8 cellular contexts compared by ENCODE assay signal in the genomic region with DNA sequence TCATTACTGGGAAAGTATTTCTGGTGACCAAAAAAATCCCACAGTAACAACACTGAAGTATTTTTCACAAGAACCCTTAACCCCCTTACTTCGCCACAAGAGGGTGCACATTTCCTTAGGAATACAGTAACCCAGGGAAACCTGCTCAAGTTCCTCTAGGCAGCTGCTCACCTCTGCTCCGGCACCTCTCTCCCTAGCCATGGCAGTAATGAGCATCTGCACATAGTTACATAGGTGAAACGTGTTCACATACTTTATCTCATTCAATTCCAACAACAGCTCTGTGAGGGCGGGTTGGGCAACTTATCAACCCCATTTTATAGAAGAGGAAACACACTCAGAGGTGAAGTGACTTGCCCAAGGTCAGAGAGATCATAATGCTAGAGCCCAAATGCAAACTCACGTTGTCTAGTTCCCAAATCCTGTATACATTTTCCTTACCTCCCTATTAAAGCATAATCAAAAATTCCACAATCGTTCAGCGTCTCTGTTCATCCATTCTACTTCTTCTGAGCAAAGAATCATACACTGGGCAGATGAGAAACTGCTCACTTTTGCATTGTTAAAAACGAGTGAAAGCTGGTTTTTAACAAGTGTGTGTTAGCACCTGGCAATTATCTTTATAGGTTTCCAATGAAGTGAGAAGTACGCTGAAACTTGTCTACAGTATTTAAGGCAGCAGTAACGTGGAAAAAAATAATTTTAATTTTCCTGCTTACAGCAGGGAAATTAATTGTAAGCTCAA.
DNase-seq lines count a peak whose midpoint lies in the region; ATAC-seq and TF ChIP-seq lines count a peak whose summit lies in the region.

No MANE protein-coding gene starts in this region.

- H4K91ac ChIP-seq in trophoblast cell (ENCODE audit: low read depth, low read length): no peak overlapping the region

- no peak overlapping the region for H3K23ac ChIP-seq in trophoblast cell (ENCODE audit: low read length)

- H4K8ac ChIP-seq in trophoblast cell (ENCODE audit: low read depth, low read length): no peak overlapping the region

- H3K36me3 ChIP-seq in trophoblast cell (ENCODE audit: control insufficient read depth in 1 of 2, insufficient read depth in 2 of 2, low read length in 2 of 2): peaks cover 0 to 3% of the 10 kb centered on the region in 2 experiments

- no peak overlapping the region for H2BK120ac ChIP-seq in trophoblast cell (ENCODE audit: insufficient read depth, low read length, poor library complexity)

- H3K4me2 ChIP-seq in trophoblast cell (ENCODE audit: low read length): no peak overlapping the region

- no peak overlapping the region for H3K4me3 Mint-ChIP-seq in T-helper 2 cell treated with Interferon-gamma antibody and Interleukin-4, amounts not matched to agents 5 μg/mL and 100 μg/mL, for 36 hours

- no peaks in the 10 kb centered on the region for H3K4me1 Mint-ChIP-seq in T-helper 2 cell treated with Interferon-gamma antibody and Interleukin-4, amounts not matched to agents 5 μg/mL and 100 μg/mL, for 36 hours (ENCODE audit: low read depth)

- H3K18ac ChIP-seq in trophoblast cell (ENCODE audit: low read length): no peak overlapping the region

- H3K9me3 ChIP-seq in trophoblast cell (ENCODE audit: insufficient read depth, low read depth, low read length): no peaks in the 10 kb centered on the region

- no peak overlapping the region for H3K27ac Mint-ChIP-seq in T-helper 2 cell treated with Interferon-gamma antibody and Interleukin-4, amounts not matched to agents 5 μg/mL and 100 μg/mL, for 36 hours

- H3K27ac ChIP-seq in trophoblast cell (ENCODE audit: low read depth, low read length): no peak overlapping the region

- H3K4me1 ChIP-seq in trophoblast cell (ENCODE audit: control insufficient read depth in 1 of 2, insufficient read depth in 2 of 2, low read length in 2 of 2): peaks cover 2 to 7% of the 10 kb centered on the region in 2 experiments

- WGBS in trophoblast cell (ENCODE audit: extremely low coverage, insufficient coverage, insufficient read length): no CpG with 5 or more reads among the region's 10 CpGs

- DNase-seq in Right ventricle myocardium superior: no peak
- DNase-seq in cardiac septum (ENCODE audit: low spot score): no peak
- peak; percentile 73 for DNase-seq in NB4 (ENCODE audit: low read depth)
- DNase-seq in fibroblast of villous mesenchyme (ENCODE audit: low read depth): peak; percentile 91
- peak; percentile 80 to 92 for DNase-seq in trophoblast cell
- no peak for DNase-seq in T-helper 2 cell treated with Interferon-gamma antibody and Interleukin-4, amounts not matched to agents 5 μg/mL and 100 μg/mL, for 36 hours (ENCODE audit: low spot score)

- intact Hi-C loops in Right ventricle myocardium superior (cut with DNase I) (no loop called here), cardiac septum (cut with DNase I) (loop anchor here (10.0 kb wide), 1 partner anchor 211 kb away; no protein-coding TSS in a partner anchor)

- no peak overlapping the region for H3K9ac ChIP-seq in trophoblast cell (ENCODE audit: low read length)

- no peaks in the 10 kb centered on the region for H3K27me3 ChIP-seq in trophoblast cell (ENCODE audit: insufficient read depth, low read length)

- H3K14ac ChIP-seq in trophoblast cell (ENCODE audit: low read length): no peak overlapping the region

- no peaks in the 10 kb centered on the region for H3K9me3 Mint-ChIP-seq in T-helper 2 cell treated with Interferon-gamma antibody and Interleukin-4, amounts not matched to agents 5 μg/mL and 100 μg/mL, for 36 hours

- H3K36me3 Mint-ChIP-seq in T-helper 2 cell treated with Interferon-gamma antibody and Interleukin-4, amounts not matched to agents 5 μg/mL and 100 μg/mL, for 36 hours (ENCODE audit: low read depth): no peaks in the 10 kb centered on the region

- H3K4ac ChIP-seq in trophoblast cell (ENCODE audit: low read depth, low read length): no peak overlapping the region

- H3K4me3 ChIP-seq in NB4 (ENCODE audit: low read depth, low read length) (no peak overlapping the region), fibroblast of villous mesenchyme (ENCODE audit: low read depth, low read length) (no peak overlapping the region), trophoblast cell (ENCODE audit: low read depth, low read length) (no peak overlapping the region)

- TF ChIP-seq CTCF in NB4 (IDR thresholded peaks at IDR 0.05; ENCODE audit: low read depth, low read length) (peak; percentile 55), fibroblast of villous mesenchyme (IDR thresholded peaks at IDR 0.05; ENCODE audit: insufficient read depth, low read depth, low read length) (peak; percentile 75)

- H2AK5ac ChIP-seq in trophoblast cell (ENCODE audit: low read length): no peak overlapping the region

- H2BK12ac ChIP-seq in trophoblast cell (ENCODE audit: low read length): no peak overlapping the region

- ATAC-seq in Right ventricle myocardium superior (ENCODE audit: poor library complexity) (peak; percentile 83), SK-N-SH treated with all-trans-retinoic acid at 6 μM for 48 hours (peak; percentile 64), GM18858 (IDR thresholded peaks at IDR 0.05; ENCODE audit: unreplicated experiment) (no peak)

- no peak for TF ChIP-seq POLR2A in NB4 (IDR thresholded peaks at IDR 0.05; ENCODE audit: extremely low read depth, insufficient read length)

- H4K12ac ChIP-seq in trophoblast cell (ENCODE audit: low read depth, low read length): no peak overlapping the region

- no peak overlapping the region for H2BK5ac ChIP-seq in trophoblast cell (ENCODE audit: low read depth, low read length, poor library complexity)

- peaks cover 2% of the 10 kb centered on the region for H3K79me2 ChIP-seq in trophoblast cell (ENCODE audit: control insufficient read depth, insufficient read depth, low read length, poor library complexity)

- H2AFZ ChIP-seq in trophoblast cell (ENCODE audit: insufficient read depth, low read length, poor library complexity): no peak overlapping the region

- H3K79me1 ChIP-seq in trophoblast cell (ENCODE audit: low read length): no peaks in the 10 kb centered on the region

- peaks cover 3% of the 10 kb centered on the region for H3K27me3 Mint-ChIP-seq in T-helper 2 cell treated with Interferon-gamma antibody and Interleukin-4, amounts not matched to agents 5 μg/mL and 100 μg/mL, for 36 hours (ENCODE audit: low read depth)

TF ChIP-seq in SK-N-SH treated with all-trans-retinoic acid at 6 μM for 48 hours, 23 proteins besides CTCF, POLR2A, EP300 and RAD21:
- TF ChIP-seq ZC3H10 (CRISPR knock-in tag; IDR thresholded peaks at IDR 0.05) (no peak), ESRRG (CRISPR knock-in tag; IDR thresholded peaks at IDR 0.05) (no peak), ZFP3 (CRISPR knock-in tag; IDR thresholded peaks at IDR 0.05) (no peak), ARNTL (CRISPR knock-in tag; IDR thresholded peaks at IDR 0.05; ENCODE audit: borderline replicate concordance, low read depth) (no peak), ISL1 (CRISPR knock-in tag; IDR thresholded peaks at IDR 0.05) (no peak), ZFP30 (CRISPR knock-in tag; IDR thresholded peaks at IDR 0.05) (no peak), CSDC2 (CRISPR knock-in tag; IDR thresholded peaks at IDR 0.05) (no peak)
- TF ChIP-seq, protein P1, sequence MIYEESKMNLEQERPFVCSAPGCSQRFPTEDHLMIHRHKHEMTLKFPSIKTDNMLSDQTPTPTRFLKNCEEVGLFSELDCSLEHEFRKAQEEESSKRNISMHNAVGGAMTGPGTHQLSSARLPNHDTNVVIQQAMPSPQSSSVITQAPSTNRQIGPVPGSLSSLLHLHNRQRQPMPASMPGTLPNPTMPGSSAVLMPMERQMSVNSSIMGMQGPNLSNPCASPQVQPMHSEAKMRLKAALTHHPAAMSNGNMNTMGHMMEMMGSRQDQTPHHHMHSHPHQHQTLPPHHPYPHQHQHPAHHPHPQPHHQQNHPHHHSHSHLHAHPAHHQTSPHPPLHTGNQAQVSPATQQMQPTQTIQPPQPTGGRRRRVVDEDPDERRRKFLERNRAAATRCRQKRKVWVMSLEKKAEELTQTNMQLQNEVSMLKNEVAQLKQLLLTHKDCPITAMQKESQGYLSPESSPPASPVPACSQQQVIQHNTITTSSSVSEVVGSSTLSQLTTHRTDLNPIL (CRISPR knock-in tag; IDR thresholded peaks at IDR 0.05; ENCODE audit: low read depth): no peak
- TF ChIP-seq, protein P2, sequence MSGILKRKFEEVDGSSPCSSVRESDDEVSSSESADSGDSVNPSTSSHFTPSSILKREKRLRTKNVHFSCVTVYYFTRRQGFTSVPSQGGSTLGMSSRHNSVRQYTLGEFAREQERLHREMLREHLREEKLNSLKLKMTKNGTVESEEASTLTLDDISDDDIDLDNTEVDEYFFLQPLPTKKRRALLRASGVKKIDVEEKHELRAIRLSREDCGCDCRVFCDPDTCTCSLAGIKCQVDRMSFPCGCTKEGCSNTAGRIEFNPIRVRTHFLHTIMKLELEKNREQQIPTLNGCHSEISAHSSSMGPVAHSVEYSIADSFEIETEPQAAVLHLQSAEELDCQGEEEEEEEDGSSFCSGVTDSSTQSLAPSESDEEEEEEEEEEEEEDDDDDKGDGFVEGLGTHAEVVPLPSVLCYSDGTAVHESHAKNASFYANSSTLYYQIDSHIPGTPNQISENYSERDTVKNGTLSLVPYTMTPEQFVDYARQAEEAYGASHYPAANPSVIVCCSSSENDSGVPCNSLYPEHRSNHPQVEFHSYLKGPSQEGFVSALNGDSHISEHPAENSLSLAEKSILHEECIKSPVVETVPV (CRISPR knock-in tag; IDR thresholded peaks at IDR 0.05): no peak

Comparison
In these comparisons a context has a peak if more than half of its experiments do, and no peak if none do; other contexts are left out.
1. DNase-seq: peak in NB4 (single experiment), fibroblast of villous mesenchyme (single experiment) and trophoblast cell (2 of 2); none in Right ventricle myocardium superior (single experiment), cardiac septum (single experiment) and T-helper 2 cell treated with Interferon-gamma antibody and Interleukin-4, amounts not matched to agents 5 μg/mL and 100 μg/mL, for 36 hours (single experiment).